Comparison of ENCODE assay signal across 8 cellular contexts in the genomic region with DNA sequence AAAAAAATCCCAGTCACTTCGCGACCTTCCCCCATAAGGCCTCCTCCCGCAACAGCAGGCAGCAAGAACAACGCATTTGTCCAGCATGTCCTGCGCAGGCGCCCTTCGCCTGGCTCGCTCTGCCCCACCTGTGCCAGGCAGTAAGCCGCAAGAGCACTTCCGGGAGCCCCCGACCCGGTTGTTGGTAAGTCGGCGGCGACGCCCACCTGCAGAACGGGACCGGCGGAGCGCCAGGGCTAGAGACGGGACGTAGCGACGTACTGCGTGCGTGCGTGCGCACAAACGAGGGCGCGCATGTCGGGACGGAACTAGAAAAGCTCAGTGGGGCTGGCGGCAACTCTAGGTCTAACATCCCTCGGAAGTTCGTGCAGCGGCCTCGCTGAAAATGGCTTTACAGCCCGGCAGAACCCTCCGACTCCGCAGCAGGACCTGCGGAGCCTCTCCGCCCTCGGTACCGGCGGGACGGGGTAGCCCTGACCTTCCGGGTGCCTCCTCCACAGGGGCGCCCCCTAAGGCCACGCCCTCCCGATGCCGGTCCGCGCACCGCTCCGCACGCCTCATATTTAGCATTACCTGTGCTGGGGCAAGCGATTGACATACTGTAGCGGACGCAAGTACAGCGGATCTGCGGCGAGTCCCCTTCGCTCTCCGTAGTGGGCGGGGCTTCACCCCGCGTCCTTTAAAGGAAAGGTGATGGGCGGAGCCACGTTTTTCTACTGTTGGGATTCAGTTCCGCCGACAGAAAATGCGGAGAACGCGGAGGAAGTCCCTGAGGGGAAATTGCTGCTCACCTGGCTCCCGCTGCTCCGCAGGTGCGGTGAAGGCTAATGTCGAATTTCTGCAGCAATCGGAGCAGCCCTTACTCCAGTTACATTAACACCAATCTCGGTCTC. TPM values are rescaled to one million over a fixed set of nuclear protein-coding genes. Genes with fewer than 3 reads are reported as not detected.
DNase-seq lines count a peak whose midpoint lies in the region; ATAC-seq and TF ChIP-seq lines count a peak whose summit lies in the region.

TSS of gene MTIF3 (minus strand) at position 629 of the 893 bp plus-strand sequence. CDS start 10,116 bp downstream, outside the sequence.

- TF ChIP-seq CTCF in chondrocyte (IDR thresholded peaks at IDR 0.05) (peak; percentile 6), kidney epithelial cell (IDR thresholded peaks at IDR 0.05; ENCODE audit: insufficient read depth, low read length, poor library complexity, severe bottlenecking) (no peak)

- peak within 1 kb of the TSS; percentile 94 for H3K27ac Mint-ChIP-seq in chondrocyte (ENCODE audit: unreplicated experiment)

- H3K27me3 Mint-ChIP-seq in chondrocyte (ENCODE audit: low read depth) = peaks cover 2% of the 10 kb centered on the region

- no peaks in the 10 kb centered on the region for H3K9me3 Mint-ChIP-seq in chondrocyte (ENCODE audit: low read depth)

- H3K27me3 ChIP-seq in kidney epithelial cell (ENCODE audit: control insufficient read depth, insufficient read depth, low read length) = no peaks in the 10 kb centered on the region

- peaks cover 19% of the 10 kb centered on the region for H3K4me1 Mint-ChIP-seq in chondrocyte (ENCODE audit: low read depth)

- TF ChIP-seq POLR2A in GM19099 (IDR thresholded peaks at IDR 0.05; ENCODE audit: extremely low read depth, insufficient read length, low read depth) = peak; percentile 94

- ATAC-seq in HG03432 (IDR thresholded peaks at IDR 0.05; ENCODE audit: unreplicated experiment) = peak; percentile 90

- peak within 1 kb of the TSS; percentile 62 for H3K4me3 ChIP-seq in kidney epithelial cell (ENCODE audit: low read depth, low read length)

- H3K36me3 ChIP-seq in kidney epithelial cell (ENCODE audit: control insufficient read depth, insufficient read depth, low read length) = no peaks in the 10 kb centered on the region

- H3K36me3 Mint-ChIP-seq in chondrocyte (ENCODE audit: low read depth) = no peaks in the 10 kb centered on the region

- peak; percentile 94 to 96 for DNase-seq in AML-193 (lab: John Stamatoyannopoulos, UW)
- DNase-seq in NCI-H510A (lab: John Stamatoyannopoulos, UW) = peak; percentile 94
- peak; percentile 92 to 93 for DNase-seq in activated CD4-positive, alpha-beta T cell treated with anti-CD3 and anti-CD28 coated beads for 24 hours (ENCODE audit: low read depth in 2 of 2)
- peak; percentile 98 for DNase-seq in chondrocyte (ENCODE audit: low spot score)
- peak; percentile 83 for DNase-seq in kidney epithelial cell (ENCODE audit: low read depth)
- DNase-seq in stimulated activated CD4-positive, alpha-beta T cell treated with anti-CD3 and anti-CD28 coated beads, Interleukin-15, amount 100 ng/mL, for 48 hours (ENCODE audit: low read depth in 2 of 2) = peak; percentile 94

- H3K4me3 Mint-ChIP-seq in chondrocyte (ENCODE audit: unreplicated experiment) = peak within 1 kb of the TSS; percentile 85

RNA-seq across cellular contexts. Expression of gene MTIF3, which starts in this region (rescaled TPM):
- total RNA-seq in chondrocyte = 34.2 to 41.2 TPM (median 34.9 TPM) in 3 replicates
- 44.8 and 105 TPM in 2 replicates for total RNA-seq in kidney epithelial cell

Comparison
In these comparisons a context has a peak if more than half of its experiments do, and no peak if none do; other contexts are left out.
1. Peak in every context shown above with its lines: DNase-seq, ATAC-seq and H3K4me3 ChIP-seq.